Comparison of ENCODE assay signal across 2 cellular contexts in genomic region chr14:74356892-74357575, GRCh38.
A peak's percentile ranks its signal among the peaks of the same experiment; 100 is the strongest.
TF ChIP-seq lines count a peak whose summit lies in the region.

No MANE protein-coding gene starts in this region.

TF ChIP-seq in HepG2, 621 proteins besides CTCF, POLR2A, EP300 and RAD21:
- no peak for TF ChIP-seq CENPT (CRISPR knock-in tag; IDR thresholded peaks at IDR 0.05; ENCODE audit: low read depth)
- peak; percentile 14; the same call in 1 of the 2 replicates for TF ChIP-seq MNT (IDR thresholded peaks at IDR 0.05)
- TF ChIP-seq MIER3 (CRISPR knock-in tag; IDR thresholded peaks at IDR 0.05; ENCODE audit: borderline replicate concordance) = no peak
- TF ChIP-seq TARDBP (CRISPR knock-in tag; IDR thresholded peaks at IDR 0.05) = no peak
- TF ChIP-seq NR3C1 (CRISPR knock-in tag; IDR thresholded peaks at IDR 0.05) = no peak
- TF ChIP-seq GABPA (IDR thresholded peaks at IDR 0.05; ENCODE audit: low read depth, low read length) = no peak
- no peak for TF ChIP-seq GABPA (CRISPR knock-in tag; IDR thresholded peaks at IDR 0.05; ENCODE audit: low read depth)
- TF ChIP-seq SKIL (CRISPR knock-in tag; IDR thresholded peaks at IDR 0.05; ENCODE audit: borderline replicate concordance) = no peak

TF ChIP-seq in K562, 482 proteins besides CTCF, POLR2A, EP300 and RAD21:
- TF ChIP-seq, protein P1, sequence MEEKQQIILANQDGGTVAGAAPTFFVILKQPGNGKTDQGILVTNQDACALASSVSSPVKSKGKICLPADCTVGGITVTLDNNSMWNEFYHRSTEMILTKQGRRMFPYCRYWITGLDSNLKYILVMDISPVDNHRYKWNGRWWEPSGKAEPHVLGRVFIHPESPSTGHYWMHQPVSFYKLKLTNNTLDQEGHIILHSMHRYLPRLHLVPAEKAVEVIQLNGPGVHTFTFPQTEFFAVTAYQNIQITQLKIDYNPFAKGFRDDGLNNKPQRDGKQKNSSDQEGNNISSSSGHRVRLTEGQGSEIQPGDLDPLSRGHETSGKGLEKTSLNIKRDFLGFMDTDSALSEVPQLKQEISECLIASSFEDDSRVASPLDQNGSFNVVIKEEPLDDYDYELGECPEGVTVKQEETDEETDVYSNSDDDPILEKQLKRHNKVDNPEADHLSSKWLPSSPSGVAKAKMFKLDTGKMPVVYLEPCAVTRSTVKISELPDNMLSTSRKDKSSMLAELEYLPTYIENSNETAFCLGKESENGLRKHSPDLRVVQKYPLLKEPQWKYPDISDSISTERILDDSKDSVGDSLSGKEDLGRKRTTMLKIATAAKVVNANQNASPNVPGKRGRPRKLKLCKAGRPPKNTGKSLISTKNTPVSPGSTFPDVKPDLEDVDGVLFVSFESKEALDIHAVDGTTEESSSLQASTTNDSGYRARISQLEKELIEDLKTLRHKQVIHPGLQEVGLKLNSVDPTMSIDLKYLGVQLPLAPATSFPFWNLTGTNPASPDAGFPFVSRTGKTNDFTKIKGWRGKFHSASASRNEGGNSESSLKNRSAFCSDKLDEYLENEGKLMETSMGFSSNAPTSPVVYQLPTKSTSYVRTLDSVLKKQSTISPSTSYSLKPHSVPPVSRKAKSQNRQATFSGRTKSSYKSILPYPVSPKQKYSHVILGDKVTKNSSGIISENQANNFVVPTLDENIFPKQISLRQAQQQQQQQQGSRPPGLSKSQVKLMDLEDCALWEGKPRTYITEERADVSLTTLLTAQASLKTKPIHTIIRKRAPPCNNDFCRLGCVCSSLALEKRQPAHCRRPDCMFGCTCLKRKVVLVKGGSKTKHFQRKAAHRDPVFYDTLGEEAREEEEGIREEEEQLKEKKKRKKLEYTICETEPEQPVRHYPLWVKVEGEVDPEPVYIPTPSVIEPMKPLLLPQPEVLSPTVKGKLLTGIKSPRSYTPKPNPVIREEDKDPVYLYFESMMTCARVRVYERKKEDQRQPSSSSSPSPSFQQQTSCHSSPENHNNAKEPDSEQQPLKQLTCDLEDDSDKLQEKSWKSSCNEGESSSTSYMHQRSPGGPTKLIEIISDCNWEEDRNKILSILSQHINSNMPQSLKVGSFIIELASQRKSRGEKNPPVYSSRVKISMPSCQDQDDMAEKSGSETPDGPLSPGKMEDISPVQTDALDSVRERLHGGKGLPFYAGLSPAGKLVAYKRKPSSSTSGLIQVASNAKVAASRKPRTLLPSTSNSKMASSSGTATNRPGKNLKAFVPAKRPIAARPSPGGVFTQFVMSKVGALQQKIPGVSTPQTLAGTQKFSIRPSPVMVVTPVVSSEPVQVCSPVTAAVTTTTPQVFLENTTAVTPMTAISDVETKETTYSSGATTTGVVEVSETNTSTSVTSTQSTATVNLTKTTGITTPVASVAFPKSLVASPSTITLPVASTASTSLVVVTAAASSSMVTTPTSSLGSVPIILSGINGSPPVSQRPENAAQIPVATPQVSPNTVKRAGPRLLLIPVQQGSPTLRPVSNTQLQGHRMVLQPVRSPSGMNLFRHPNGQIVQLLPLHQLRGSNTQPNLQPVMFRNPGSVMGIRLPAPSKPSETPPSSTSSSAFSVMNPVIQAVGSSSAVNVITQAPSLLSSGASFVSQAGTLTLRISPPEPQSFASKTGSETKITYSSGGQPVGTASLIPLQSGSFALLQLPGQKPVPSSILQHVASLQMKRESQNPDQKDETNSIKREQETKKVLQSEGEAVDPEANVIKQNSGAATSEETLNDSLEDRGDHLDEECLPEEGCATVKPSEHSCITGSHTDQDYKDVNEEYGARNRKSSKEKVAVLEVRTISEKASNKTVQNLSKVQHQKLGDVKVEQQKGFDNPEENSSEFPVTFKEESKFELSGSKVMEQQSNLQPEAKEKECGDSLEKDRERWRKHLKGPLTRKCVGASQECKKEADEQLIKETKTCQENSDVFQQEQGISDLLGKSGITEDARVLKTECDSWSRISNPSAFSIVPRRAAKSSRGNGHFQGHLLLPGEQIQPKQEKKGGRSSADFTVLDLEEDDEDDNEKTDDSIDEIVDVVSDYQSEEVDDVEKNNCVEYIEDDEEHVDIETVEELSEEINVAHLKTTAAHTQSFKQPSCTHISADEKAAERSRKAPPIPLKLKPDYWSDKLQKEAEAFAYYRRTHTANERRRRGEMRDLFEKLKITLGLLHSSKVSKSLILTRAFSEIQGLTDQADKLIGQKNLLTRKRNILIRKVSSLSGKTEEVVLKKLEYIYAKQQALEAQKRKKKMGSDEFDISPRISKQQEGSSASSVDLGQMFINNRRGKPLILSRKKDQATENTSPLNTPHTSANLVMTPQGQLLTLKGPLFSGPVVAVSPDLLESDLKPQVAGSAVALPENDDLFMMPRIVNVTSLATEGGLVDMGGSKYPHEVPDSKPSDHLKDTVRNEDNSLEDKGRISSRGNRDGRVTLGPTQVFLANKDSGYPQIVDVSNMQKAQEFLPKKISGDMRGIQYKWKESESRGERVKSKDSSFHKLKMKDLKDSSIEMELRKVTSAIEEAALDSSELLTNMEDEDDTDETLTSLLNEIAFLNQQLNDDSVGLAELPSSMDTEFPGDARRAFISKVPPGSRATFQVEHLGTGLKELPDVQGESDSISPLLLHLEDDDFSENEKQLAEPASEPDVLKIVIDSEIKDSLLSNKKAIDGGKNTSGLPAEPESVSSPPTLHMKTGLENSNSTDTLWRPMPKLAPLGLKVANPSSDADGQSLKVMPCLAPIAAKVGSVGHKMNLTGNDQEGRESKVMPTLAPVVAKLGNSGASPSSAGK (IDR thresholded peaks at IDR 0.05) = peak; percentile 71
- TF ChIP-seq L3MBTL2 (IDR thresholded peaks at IDR 0.05) (0 out of 2 replicates have a peak, but pooled peaks have one; percentile 33), ILF3 (IDR thresholded peaks at IDR 0.05; ENCODE audit: borderline replicate concordance) (no peak), TFAM (CRISPR knock-in tag; conservative IDR thresholded peaks at IDR 0.05) (no peak)
